ENCODE assay signal across 37 cellular contexts in the genomic region with DNA sequence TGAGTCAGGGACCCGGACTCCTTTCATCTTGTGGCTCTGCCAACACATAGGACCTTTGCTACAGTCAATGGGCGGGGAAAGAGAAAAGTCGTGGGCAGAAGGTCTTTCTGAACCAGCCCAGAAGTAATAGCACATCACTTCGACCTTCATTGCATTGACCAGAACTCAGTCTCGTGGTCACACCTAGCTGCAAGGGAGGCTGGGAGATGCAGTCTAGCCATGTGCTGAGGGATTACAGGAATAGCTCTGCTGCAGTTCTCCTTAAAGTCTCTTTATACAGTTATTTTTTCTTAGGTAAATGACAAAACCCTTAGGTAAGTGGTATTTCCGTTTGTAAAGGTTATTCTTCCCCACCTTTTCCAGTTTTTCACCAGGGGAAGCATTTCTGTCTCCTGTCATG. TPM values are rescaled to one million over a fixed set of nuclear protein-coding genes. Genes with fewer than 3 reads are reported as not detected.
"Had no signal": no experiment of that assay in that cellular context is flagged by ENCODE, and none has a peak within 500 bp of the region (broad histone marks: within the 10 kb centered on the region; RNA-seq: fewer than 3 reads in every experiment).

No MANE protein-coding gene starts in this region.

- H3K9ac ChIP-seq: KMS-11 had no signal

- DNase-seq: Karpas-422, Kasumi-1, MG63, MM.1S, MV-4-11, NCI-H1048, NCI-H1092, NCI-H1092 treated with DMSO at 0.1 percent for 48 hours, NCI-H1105, NCI-H1105 treated with DMSO at 0.1 percent for 48 hours, NCI-H1417, NCI-H1417 treated with DMSO at 0.1 percent for 48 hours, NCI-H1436, NCI-H1436 treated with DMSO at 0.1 percent for 48 hours, NCI-H146, NCI-H1694, NCI-H1694 treated with DMSO at 0.1 percent for 48 hours, NCI-H187, NCI-H187 treated with DMSO at 0.1 percent for 48 hours, NCI-H1930, NCI-H2029, NCI-H2029 treated with DMSO at 0.1 percent for 48 hours, NCI-H2081, NCI-H2081 treated with DMSO at 0.1 percent for 48 hours, NCI-H2107, NCI-H2171, NCI-H2171 treated with DMSO at 0.1 percent for 48 hours, NCI-H2227 treated with DMSO at 0.1 percent for 48 hours, NCI-H226, NCI-H345, NCI-H446, NCI-H446 treated with DMSO at 0.1 percent for 48 hours, NCI-H510A had no signal

- H3K4me3 ChIP-seq: MG63 had no signal

- H3K4me2 ChIP-seq: KMS-11 had no signal

- H3K36me3 ChIP-seq: MG63 had no signal

- H3K27me3 ChIP-seq: MG63 had no signal

- H3K9me3 ChIP-seq: MG63 had no signal

- H3K27ac ChIP-seq: KMS-11 had no signal

RNA-seq across cellular contexts. Expression of a gene that starts 25.4 kb away (rescaled TPM):
- total RNA-seq: LHCN-M2, M059J, MCF 10A had no signal
